In the genomic region with DNA sequence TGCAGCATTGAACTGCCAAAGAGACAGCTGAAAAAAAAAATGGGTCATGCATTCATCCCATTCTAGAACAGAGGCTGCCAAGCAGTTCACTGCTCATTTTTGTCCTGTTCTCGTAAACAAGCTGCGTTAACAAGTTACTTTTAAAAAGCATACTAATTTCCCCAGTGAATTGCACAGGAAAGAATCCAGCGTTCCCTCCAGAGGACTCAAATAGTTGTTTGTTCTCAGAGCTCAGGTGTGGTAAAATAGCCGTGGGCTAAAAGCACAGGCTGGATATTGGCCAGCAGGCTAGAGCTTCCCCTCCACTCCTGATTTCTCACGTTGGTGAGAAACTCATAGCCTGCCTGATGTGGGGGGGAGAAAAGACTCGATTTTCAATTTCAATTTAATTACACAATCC, we compare ENCODE assay signal across 25 cellular contexts.
DNase-seq lines count a peak whose midpoint lies in the region; ATAC-seq, FAIRE-seq and TF ChIP-seq lines count a peak whose summit lies in the region.
"Had no signal": no experiment of that assay in that cellular context is flagged by ENCODE, and none has a peak within 500 bp of the region (broad histone marks: within the 10 kb centered on the region; RNA-seq: fewer than 3 reads in every experiment).

No MANE protein-coding gene starts in this region.

- TF ChIP-seq POLR2A in gastroesophageal sphincter (IDR thresholded peaks at IDR 0.05): no peak

- TF ChIP-seq CTCF in VCaP (conservative IDR thresholded peaks at IDR 0.05) (no peak), kidney (IDR thresholded peaks at IDR 0.05; ENCODE audit: borderline replicate concordance, extremely low read depth, insufficient read depth) (no peak), gastroesophageal sphincter (IDR thresholded peaks at IDR 0.05) (no peak)

- intact Hi-C loops in kidney (cut with DNase I): no loop called here

- H3K27ac ChIP-seq in VCaP (peak overlapping the region; percentile 22), kidney (ENCODE audit: low read depth in 2 of 2, low read length in 2 of 2) (no peak overlapping the region), skeletal muscle tissue (ENCODE audit: low read depth, low read length) (no peak overlapping the region), gastroesophageal sphincter (no peak overlapping the region)
- H3K27ac ChIP-seq: adrenal gland, brain microvascular endothelial cell, C4-2B, colonic mucosa, neural progenitor cell, SJSA1, vagina had no signal

- H3K4me1 ChIP-seq in kidney (ENCODE audit: control insufficient read depth in 1 of 2, insufficient read depth in 1 of 2, low read depth in 1 of 2, low read length in 2 of 2) (no peaks in the 10 kb centered on the region), skeletal muscle tissue (ENCODE audit: control insufficient read depth in 3 of 3, insufficient read depth in 3 of 3, low read length in 3 of 3) (peaks cover 6 to 15% (median 10%) of the 10 kb centered on the region in 3 donors), gastroesophageal sphincter (peaks cover 0 to 12% (median 2%) of the 10 kb centered on the region in 3 donors)
- H3K4me1 ChIP-seq: adrenal gland, colonic mucosa, neural progenitor cell, SJSA1, vagina had no signal

- WGBS in gastroesophageal sphincter (ENCODE audit: low coverage in 1 of 2), 2 donors: 14 to 18% methylated on average over 5 to 6 of the region's 6 CpGs

- peak; percentile 42 for DNase-seq in NCI-H1048 (lab: John Stamatoyannopoulos, UW)
- DNase-seq in kidney: peak; percentile 59
- no peak for DNase-seq in NCI-H2107 treated with DMSO at 0.1 percent for 48 hours (lab: John Stamatoyannopoulos, UW; ENCODE audit: unreplicated experiment)
- no peak for DNase-seq in T-helper 1 cell
- DNase-seq: activated CD4-positive, alpha-beta T cell treated with anti-CD3 and anti-CD28 coated beads for 48 hours; activated naive CD4-positive, alpha-beta T cell treated with Interleukin-2 at 50 U/mL for 16 hours; activated T-cell treated with anti-CD3 and anti-CD28 coated beads, Interleukin-2, amount 50 U/mL, for 24 hours; adrenal gland; brain microvascular endothelial cell; Calu3; colonic mucosa; H9; KG1; NCI-H2171; NCI-H524 had no signal

- ATAC-seq in HG02852 (IDR thresholded peaks at IDR 0.05; ENCODE audit: unreplicated experiment) (no peak), gastroesophageal sphincter (no peak)

- no peaks in the 10 kb centered on the region for H3K27me3 ChIP-seq in skeletal muscle tissue (ENCODE audit: control insufficient read depth in 3 of 3, insufficient read depth in 3 of 3, low read length in 3 of 3)
- H3K27me3 ChIP-seq in gastroesophageal sphincter: no peaks in the 10 kb centered on the region
- H3K27me3 ChIP-seq: adrenal gland, brain microvascular endothelial cell, colonic mucosa, neural progenitor cell, SJSA1, vagina had no signal

- H3K36me3 ChIP-seq in kidney (ENCODE audit: control insufficient read depth in 1 of 2, insufficient read depth in 2 of 2, low read length in 2 of 2) (no peaks in the 10 kb centered on the region), skeletal muscle tissue (ENCODE audit: control insufficient read depth in 3 of 3, insufficient read depth in 3 of 3, low read length in 3 of 3) (no peaks in the 10 kb centered on the region), gastroesophageal sphincter (no peaks in the 10 kb centered on the region)
- H3K36me3 ChIP-seq: adrenal gland, brain microvascular endothelial cell, colonic mucosa, neural progenitor cell, SJSA1, vagina had no signal

- no peak for TF ChIP-seq EP300 in gastroesophageal sphincter (IDR thresholded peaks at IDR 0.05)

- FAIRE-seq in kidney (lab: Jason Lieb, UNC): no peak
- FAIRE-seq: HTR-8/SVneo had no signal

- no peak overlapping the region for H3K9ac ChIP-seq in kidney (ENCODE audit: low read length in 2 of 2)
- H3K9ac ChIP-seq in skeletal muscle tissue (ENCODE audit: low read depth in 1 of 3, low read length in 3 of 3): peak overlapping the region in 1 of 3 donors; percentile 27
- H3K9ac ChIP-seq: neural progenitor cell had no signal

- H3K4me3 ChIP-seq in kidney (ENCODE audit: low read length in 2 of 2) (no peak overlapping the region), skeletal muscle tissue (ENCODE audit: low read length in 3 of 3) (peak overlapping the region; percentile 5 to 41 (median 17)), gastroesophageal sphincter (no peak overlapping the region)
- H3K4me3 ChIP-seq: adrenal gland, colonic mucosa, lung, neural progenitor cell, SJSA1, vagina had no signal

- H3K9me3 ChIP-seq in kidney (ENCODE audit: control insufficient read depth in 1 of 2, low read length in 2 of 2) (no peaks in the 10 kb centered on the region), skeletal muscle tissue (ENCODE audit: control insufficient read depth in 3 of 3, low read length in 3 of 3) (no peaks in the 10 kb centered on the region), gastroesophageal sphincter (no peaks in the 10 kb centered on the region)
- H3K9me3 ChIP-seq: adrenal gland, colonic mucosa, SJSA1, vagina had no signal

Comparison
In these comparisons a context has a peak if more than half of its experiments do, and no peak if none do; other contexts are left out.
1. DNase-seq: peak in NCI-H1048 (single experiment) and kidney (single experiment); none in NCI-H2107 treated with DMSO at 0.1 percent for 48 hours (single experiment) and T-helper 1 cell (0 of 5).
2. H3K4me3 ChIP-seq: peak in skeletal muscle tissue (3 of 3); none in kidney (0 of 2) and gastroesophageal sphincter (0 of 2).